In genomic region chr1:153685578-153686340, GRCh38 we compare ENCODE assay signal across 24 cellular contexts. TPM values are rescaled to one million over a fixed set of nuclear protein-coding genes. Genes with fewer than 3 reads are reported as not detected.
"Had no signal": no experiment of that assay in that cellular context is flagged by ENCODE, and none has a peak within 500 bp of the region (broad histone marks: within the 10 kb centered on the region; RNA-seq: fewer than 3 reads in every experiment).

No MANE protein-coding gene starts in this region.

- H3K36me3 Mint-ChIP-seq: brain; naive thymus-derived CD8-positive, alpha-beta T cell; type B pancreatic cell had no signal

- H3K27ac Mint-ChIP-seq: activated CD4-positive, alpha-beta memory T cell treated with anti-CD3 and anti-CD28 coated beads, Interleukin-2, amount 10 ng/mL, durations not matched to agents 7 days and 5 days; activated CD4-positive, alpha-beta T cell treated with anti-CD3 and anti-CD28 coated beads, Interleukin-2, amount 10 ng/mL, durations not matched to agents 24 days and 14 days; mesothelial cell of epicardium; T-helper 2 cell treated with Interferon-gamma antibody and Interleukin-4, amounts not matched to agents 5 μg/mL and 100 μg/mL, for 36 hours; type B pancreatic cell had no signal

- H3K27me3 ChIP-seq: testis had no signal

- H3K9me3 ChIP-seq: left lung, sigmoid colon, testis had no signal

- H3K4me3 Mint-ChIP-seq: activated CD4-positive, alpha-beta memory T cell treated with anti-CD3 and anti-CD28 coated beads, Interleukin-2, amount 10 ng/mL, durations not matched to agents 7 days and 5 days; activated CD4-positive, alpha-beta T cell treated with anti-CD3 and anti-CD28 coated beads, Interleukin-2, amount 10 ng/mL, durations not matched to agents 24 days and 14 days; brain; mesothelial cell of epicardium; stimulated activated naive B cell treated with anti-CD40 and anti-IgM and Interleukin-4, amounts not matched to agents 10 μg/mL and 1 μg/mL and 100 μg/mL, for 72 hours; T-helper 2 cell treated with Interferon-gamma antibody and Interleukin-4, amounts not matched to agents 5 μg/mL and 100 μg/mL, for 36 hours; type B pancreatic cell had no signal

- H3K4me2 ChIP-seq: smooth muscle cell had no signal

- H3K9me3 Mint-ChIP-seq: activated CD4-positive, alpha-beta memory T cell treated with anti-CD3 and anti-CD28 coated beads, Interleukin-2, amount 10 ng/mL, durations not matched to agents 7 days and 5 days; activated CD4-positive, alpha-beta T cell treated with anti-CD3 and anti-CD28 coated beads, Interleukin-2, amount 10 ng/mL, durations not matched to agents 24 days and 14 days; brain; mesothelial cell of epicardium; naive thymus-derived CD8-positive, alpha-beta T cell; stimulated activated naive B cell treated with anti-CD40 and anti-IgM and Interleukin-4, amounts not matched to agents 10 μg/mL and 1 μg/mL and 100 μg/mL, for 72 hours; T-helper 2 cell treated with Interferon-gamma antibody and Interleukin-4, amounts not matched to agents 5 μg/mL and 100 μg/mL, for 36 hours; type B pancreatic cell had no signal

- H3K4me3 ChIP-seq: left lung, sigmoid colon, smooth muscle cell, testis had no signal

- ATAC-seq: activated CD4-positive, CD25-positive, alpha-beta regulatory T cell treated with anti-CD3 and anti-CD28 coated beads, Interleukin-2, amount 50 U/mL, for 24 hours; esophagus mucosa; left lung; naive thymus-derived CD8-positive, alpha-beta T cell; stimulated activated naive B cell treated with anti-CD40 and anti-IgM and Interleukin-4, amounts not matched to agents 10 μg/mL and 1 μg/mL and 100 μg/mL, for 72 hours had no signal

- H3K4me1 Mint-ChIP-seq: activated CD4-positive, alpha-beta memory T cell treated with anti-CD3 and anti-CD28 coated beads, Interleukin-2, amount 10 ng/mL, durations not matched to agents 7 days and 5 days; brain had no signal

- H3K36me3 ChIP-seq: sigmoid colon had no signal

- H3K4me1 ChIP-seq: sigmoid colon, testis had no signal

- H3K27ac ChIP-seq: left lung, sigmoid colon, testis, VCaP had no signal

- DNase-seq: activated CD4-positive, alpha-beta memory T cell treated with anti-CD3 and anti-CD28 coated beads, Interleukin-2, amount 10 ng/mL, durations not matched to agents 7 days and 5 days; activated CD4-positive, alpha-beta T cell treated with anti-CD3 and anti-CD28 coated beads, Interleukin-2, amount 10 ng/mL, durations not matched to agents 24 days and 14 days; activated gamma-delta T cell; activated naive CD4-positive, alpha-beta T cell treated with anti-CD3 and anti-CD28 coated beads, Interleukin-2, amount 50 U/mL, for 16 hours; anterior cingulate cortex; caudate nucleus; dermis blood vessel endothelial cell; effector memory CD4-positive, alpha-beta T cell; foreskin melanocyte; left lung; naive thymus-derived CD8-positive, alpha-beta T cell; nucleus accumbens; sigmoid colon; stimulated activated CD4-positive, alpha-beta T cell treated with anti-CD3 and anti-CD28 coated beads, Interleukin-15, amount 100 ng/mL, for 24 hours; stimulated activated naive B cell treated with anti-CD40 and anti-IgM and Interleukin-4, amounts not matched to agents 10 μg/mL and 1 μg/mL and 100 μg/mL, for 72 hours; testis had no signal

RNA-seq across cellular contexts. Expression of gene NPR1, which starts 7.3 kb away (rescaled TPM):
- total RNA-seq: activated CD4-positive, alpha-beta memory T cell treated with anti-CD3 and anti-CD28 coated beads, Interleukin-2, amount 10 ng/mL, durations not matched to agents 7 days and 5 days; naive thymus-derived CD8-positive, alpha-beta T cell had no signal
- polyA plus RNA-seq: naive thymus-derived CD8-positive, alpha-beta T cell had no signal
